24 cellular contexts compared by ENCODE assay signal in the genomic region with DNA sequence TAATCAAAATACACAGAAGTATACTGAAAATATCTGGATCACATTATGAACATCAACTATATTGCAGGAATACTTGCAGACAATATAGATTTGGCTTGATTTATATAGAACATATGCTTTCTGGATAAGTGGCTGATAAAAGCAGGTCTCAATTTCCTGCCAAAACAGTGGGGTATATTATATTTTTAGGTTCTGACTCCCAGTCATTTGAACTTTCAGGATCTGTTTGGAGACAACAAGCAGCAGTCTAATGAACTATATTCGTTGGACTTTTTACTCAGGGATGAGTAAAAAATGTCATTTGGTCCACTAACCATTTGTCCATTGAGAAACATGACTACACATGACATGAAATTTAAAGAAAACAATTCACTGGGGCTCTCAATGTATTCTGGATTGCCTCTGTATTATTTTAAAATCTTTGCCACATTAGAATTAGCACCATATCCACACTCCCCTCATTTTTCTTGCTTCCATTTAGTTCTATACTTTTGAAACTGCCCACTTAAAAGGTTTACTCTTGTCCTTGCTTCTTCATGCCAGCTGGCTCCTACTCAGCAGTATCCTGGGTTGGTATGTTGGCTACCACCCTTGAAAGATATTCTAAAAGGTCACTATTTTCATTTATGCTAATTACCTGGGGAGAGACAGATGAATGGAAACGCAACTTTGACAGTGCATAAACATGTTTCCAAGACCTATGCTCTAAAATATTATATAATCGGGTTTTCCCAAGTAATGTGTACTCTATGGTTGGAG.
A peak's percentile ranks its signal among the peaks of the same experiment; 100 is the strongest.
DNase-seq lines count a peak whose midpoint lies in the region; ATAC-seq, FAIRE-seq and TF ChIP-seq lines count a peak whose summit lies in the region.
"Had no signal": no experiment of that assay in that cellular context is flagged by ENCODE, and none has a peak within 500 bp of the region (broad histone marks: within the 10 kb centered on the region; RNA-seq: fewer than 3 reads in every experiment).

No MANE protein-coding gene starts in this region.

- DNase-seq in Caco-2: no peak
- no peak for DNase-seq in endothelial cell of umbilical vein (ENCODE audit: low read depth, low spot score)
- DNase-seq in MV-4-11 (lab: John Stamatoyannopoulos, UW): no peak
- no peak for DNase-seq in activated CD4-positive, alpha-beta T cell treated with anti-CD3 and anti-CD28 coated beads for 4 hours
- DNase-seq in T-helper 17 cell: no peak
- DNase-seq: ACHN, DMS153, Kasumi-1, MG63, NCI-H1092 treated with DMSO at 0.1 percent for 48 hours, NCI-H146, NCI-H2081 treated with DMSO at 0.1 percent for 48 hours, NCI-H510A, NCI-H748 treated with DMSO at 0.1 percent for 48 hours, PC-9, SJCRH30 had no signal

- H3K4me1 Mint-ChIP-seq in Caco-2 (ENCODE audit: low read depth, unreplicated experiment): peaks cover 13% of the 10 kb centered on the region
- peaks cover 60% of the 10 kb centered on the region for H3K4me1 Mint-ChIP-seq in nephron
- no peaks in the 10 kb centered on the region for H3K4me1 Mint-ChIP-seq in T-helper 17 cell

- peaks cover 17% of the 10 kb centered on the region for H3F3A ChIP-seq in DOHH2 (ENCODE audit: control insufficient read depth, insufficient read depth)

- ATAC-seq in GM18870 (IDR thresholded peaks at IDR 0.05; ENCODE audit: unreplicated experiment) (no peak), T-helper 17 cell (no peak)
- ATAC-seq: GM12878, GM23338, HCT116 had no signal

- no peaks in the 10 kb centered on the region for H3K9me2 ChIP-seq in DOHH2 (replicated peaks; ENCODE audit: control insufficient read depth, low read length)

- H3K79me2 ChIP-seq in DOHH2 (ENCODE audit: control insufficient read depth, low read length) (peaks cover 98% of the 10 kb centered on the region), endothelial cell of umbilical vein (ENCODE audit: control insufficient read depth, insufficient read depth, low read length) (peaks cover 4% of the 10 kb centered on the region)

- H3K27me3 Mint-ChIP-seq in Caco-2 (ENCODE audit: insufficient read depth, unreplicated experiment): no peaks in the 10 kb centered on the region
- H3K27me3 Mint-ChIP-seq in nephron (ENCODE audit: low read depth): no peaks in the 10 kb centered on the region
- peaks cover 17% of the 10 kb centered on the region for H3K27me3 Mint-ChIP-seq in T-helper 17 cell

- H3K4me3 ChIP-seq in Caco-2 (ENCODE audit: low read depth, low read length): no peak overlapping the region
- peak overlapping the region; percentile 32 for H3K4me3 ChIP-seq in DOHH2 (ENCODE audit: low read length)
- no peak overlapping the region for H3K4me3 ChIP-seq in endothelial cell of umbilical vein (replicated peaks in 1 of 3; ENCODE audit: insufficient read depth in 1 of 3, low read depth in 1 of 3, low read length in 3 of 3)
- H3K4me3 ChIP-seq: GM12878, GM23338, MG63, PC-9, SJCRH30 had no signal

- H3K36me3 Mint-ChIP-seq in Caco-2 (ENCODE audit: insufficient read depth, unreplicated experiment): peaks cover 4% of the 10 kb centered on the region
- H3K36me3 Mint-ChIP-seq in nephron (ENCODE audit: low read depth): peaks cover 4% of the 10 kb centered on the region
- peaks cover 2% of the 10 kb centered on the region for H3K36me3 Mint-ChIP-seq in T-helper 17 cell (ENCODE audit: low read depth)

- FAIRE-seq in endothelial cell of umbilical vein (lab: Jason Lieb, UNC): peak; percentile 33
- FAIRE-seq: GM12878 had no signal

- TF ChIP-seq POLR2A in endothelial cell of umbilical vein (IDR thresholded peaks at IDR 0.05; ENCODE audit: low read depth, low read length): no peak

- H3K9me3 Mint-ChIP-seq in Caco-2 (ENCODE audit: unreplicated experiment) (no peaks in the 10 kb centered on the region), nephron (no peaks in the 10 kb centered on the region)

- H3K4me2 ChIP-seq in DOHH2 (ENCODE audit: low read length) (peak overlapping the region; percentile 70), endothelial cell of umbilical vein (ENCODE audit: insufficient read depth, low read length) (no peak overlapping the region)
- H3K4me2 ChIP-seq: GM23338, PC-9 had no signal

- H4K20me1 ChIP-seq in DOHH2 (ENCODE audit: control insufficient read depth, insufficient read depth, low read depth, low read length) (no peaks in the 10 kb centered on the region), endothelial cell of umbilical vein (replicated peaks; ENCODE audit: control insufficient read depth, extremely low read depth, insufficient read depth, low read length) (no peaks in the 10 kb centered on the region)

- H3K27ac Mint-ChIP-seq in Caco-2 (ENCODE audit: unreplicated experiment) (peak overlapping the region; percentile 58), nephron (peak overlapping the region; percentile 26 to 50 (median 38)), T-helper 17 cell (no peak overlapping the region)
- H3K27ac Mint-ChIP-seq: GM23338 had no signal

- H3K36me3 ChIP-seq in Caco-2 (ENCODE audit: control insufficient read depth, insufficient read depth, low read length): no peaks in the 10 kb centered on the region
- H3K36me3 ChIP-seq in DOHH2 (ENCODE audit: control insufficient read depth, low read length): peaks cover 30% of the 10 kb centered on the region
- H3K36me3 ChIP-seq in endothelial cell of umbilical vein (ENCODE audit: control insufficient read depth in 2 of 2, extremely low read depth in 1 of 2, insufficient read depth in 2 of 2, low read length in 2 of 2): no peaks in the 10 kb centered on the region
- H3K36me3 ChIP-seq: MG63, SJCRH30 had no signal

- H3K4me1 ChIP-seq in Caco-2 (peaks cover 7% of the 10 kb centered on the region), DOHH2 (ENCODE audit: control insufficient read depth, low read length) (peaks cover 99% of the 10 kb centered on the region), endothelial cell of umbilical vein (ENCODE audit: control insufficient read depth, extremely low read depth, insufficient read depth, low read length) (no peaks in the 10 kb centered on the region)

- no peak overlapping the region for H2AFZ ChIP-seq in endothelial cell of umbilical vein (ENCODE audit: low read depth, low read length)
- H2AFZ ChIP-seq: GM23338, PC-9 had no signal

- intact Hi-C loops in Caco-2 (cut with micrococcal nuclease; ENCODE audit: unreplicated experiment): no loop called here
- intact Hi-C loops in endothelial cell of umbilical vein (cut with micrococcal nuclease): no loop called here

- POLR2A ChIA-PET in Caco-2 (lab: Charles Lee): no interaction called here
- POLR2A ChIA-PET in endothelial cell of umbilical vein (lab: Charles Lee): no interaction called here

- no peak overlapping the region for H3K9ac ChIP-seq in endothelial cell of umbilical vein (replicated peaks; ENCODE audit: extremely low read depth, insufficient read depth, low read length)

- BruUV-seq in Caco-2 (replicated peaks; lab: Mats Ljungman, UMichigan) (no TSS peak), endothelial cell of umbilical vein (replicated peaks; lab: Mats Ljungman, UMichigan) (no TSS peak)

- H3K9me3 ChIP-seq in Caco-2: 0 out of 2 replicates have a peak, but pooled peaks cover 3% of the 10 kb centered on the region
- peaks cover 8% of the 10 kb centered on the region; the same call in 1 of the 2 replicates for H3K9me3 ChIP-seq in DOHH2 (ENCODE audit: control insufficient read depth, insufficient read depth, low read length)
- no peaks in the 10 kb centered on the region for H3K9me3 ChIP-seq in endothelial cell of umbilical vein (replicated peaks; ENCODE audit: control insufficient read depth, insufficient read depth, low read length)
- H3K9me3 ChIP-seq in T-helper 17 cell (ENCODE audit: control insufficient read depth, low read length, poor library complexity, severe bottlenecking): no peaks in the 10 kb centered on the region
- H3K9me3 ChIP-seq: SJCRH30 had no signal

- H3K4me3 Mint-ChIP-seq in Caco-2 (ENCODE audit: unreplicated experiment) (no peak overlapping the region), nephron (no peak overlapping the region), T-helper 17 cell (no peak overlapping the region)
- H3K4me3 Mint-ChIP-seq: GM23338 had no signal

- H3K27ac ChIP-seq in DOHH2 (ENCODE audit: low read depth, low read length): peak overlapping the region; percentile 86
- no peak overlapping the region for H3K27ac ChIP-seq in endothelial cell of umbilical vein (ENCODE audit: insufficient read depth, low read depth, low read length)
- H3K27ac ChIP-seq: C4-2B, PC-9, RWPE1, SJCRH30 had no signal

- H3K9me1 ChIP-seq in endothelial cell of umbilical vein (replicated peaks; ENCODE audit: control insufficient read depth, extremely low read depth, insufficient read depth, low read length): no peaks in the 10 kb centered on the region

- CTCF ChIA-PET in Caco-2 (lab: Charles Lee) (no interaction called here), endothelial cell of umbilical vein (lab: Charles Lee) (no interaction called here)

- H3K27me3 ChIP-seq in Caco-2 (replicated peaks; ENCODE audit: control insufficient read depth, insufficient read depth, low read length): no peaks in the 10 kb centered on the region
- H3K27me3 ChIP-seq in DOHH2 (ENCODE audit: control insufficient read depth, low read length): no peaks in the 10 kb centered on the region
- no peaks in the 10 kb centered on the region for H3K27me3 ChIP-seq in endothelial cell of umbilical vein (ENCODE audit: control insufficient read depth in 2 of 2, insufficient read depth in 2 of 2, low read length in 2 of 2)
- H3K27me3 ChIP-seq: MG63, SJCRH30 had no signal

- dilution Hi-C loops in endothelial cell of umbilical vein (cut with MboI; ENCODE audit: extremely low pct_ligation_motif_present, low sequenced_read_pairs): no loop called here

- TF ChIP-seq CTCF in Caco-2 (IDR thresholded peaks at IDR 0.05; ENCODE audit: insufficient read depth in 1 of 2, low read depth in 1 of 2, low read length in 1 of 2, severe bottlenecking in 1 of 2, unreplicated experiment in 1 of 2): no peak
- TF ChIP-seq CTCF in DOHH2 (IDR thresholded peaks at IDR 0.05; ENCODE audit: low read depth, low read length, poor library complexity, severe bottlenecking): no peak
- no peak for TF ChIP-seq CTCF in endothelial cell of umbilical vein (IDR thresholded peaks at IDR 0.05; ENCODE audit: extremely low read depth in 1 of 2, insufficient read depth in 1 of 2, low read depth in 1 of 2, low read length in 2 of 2)
- no peak for TF ChIP-seq CTCF in nephron (IDR thresholded peaks at IDR 0.05; ENCODE audit: unreplicated experiment in 3 of 3)

TF ChIP-seq in endothelial cell of umbilical vein, 7 proteins besides CTCF, POLR2A, EP300 and RAD21 (continues in another document):
- TF ChIP-seq GATA2 (IDR thresholded peaks at IDR 0.05; ENCODE audit: insufficient read depth, insufficient read length, low read depth, low read length) (no peak), JUN (IDR thresholded peaks at IDR 0.05; ENCODE audit: borderline replicate concordance, insufficient read depth, insufficient read length, low read depth) (no peak), FOS (IDR thresholded peaks at IDR 0.05; ENCODE audit: borderline replicate concordance, insufficient read depth, low read length) (no peak), POLR2AphosphoS5 (IDR thresholded peaks at IDR 0.05; ENCODE audit: insufficient read depth, low read depth, low read length) (no peak), EZH2 (IDR thresholded peaks at IDR 0.05; ENCODE audit: borderline replicate concordance, low read depth, low read length, severe bottlenecking) (no peak)
